8 cellular contexts compared by ENCODE assay signal in genomic region chr17:20121359-20122235, GRCh38.
DNase-seq lines count a peak whose midpoint lies in the region; ATAC-seq and TF ChIP-seq lines count a peak whose summit lies in the region.

No MANE protein-coding gene starts in this region.

- H3K4me1 ChIP-seq in right lobe of liver, result no peaks in the 10 kb centered on the region

- no peaks in the 10 kb centered on the region for H3K9me3 ChIP-seq in right lobe of liver

- H3K27me3 ChIP-seq in right lobe of liver, result peaks cover 0 to 4% of the 10 kb centered on the region in 2 donors

- intact Hi-C loops in right lobe of liver (cut with DNase I), result loop anchor here in 1 of 2 donors (10.0 kb wide), 1 partner anchor 117 kb away; the partner anchor contains the start of gene SPECC1

- ATAC-seq in right lobe of liver (peak; percentile 63 to 77 (median 69)), HG03520 (IDR thresholded peaks at IDR 0.05; ENCODE audit: unreplicated experiment) (no peak)

- H3K4me3 ChIP-seq in right lobe of liver, result no peak overlapping the region

- TF ChIP-seq POLR2A in right lobe of liver (IDR thresholded peaks at IDR 0.05), result no peak

- WGBS in right lobe of liver (ENCODE audit: insufficient coverage, low coverage, low lambda C conversion rate, missing lambda C conversion rate), result 20% methylated on average over 8 of the region's 11 CpGs

- peak; percentile 59 to 89 (median 84) for TF ChIP-seq CTCF in right lobe of liver (IDR thresholded peaks at IDR 0.05)

- H3K27ac ChIP-seq in right lobe of liver, result no peak overlapping the region

- peak; percentile 35 to 50 for DNase-seq in NCI-H2081 (lab: John Stamatoyannopoulos, UW)
- DNase-seq in NCI-H2081 treated with DMSO at 0.1 percent for 48 hours (lab: John Stamatoyannopoulos, UW), result no peak
- peak; percentile 58 for DNase-seq in NCI-H446 treated with DMSO at 0.1 percent for 48 hours (lab: John Stamatoyannopoulos, UW)
- DNase-seq in activated CD4-positive, alpha-beta T cell treated with anti-CD3 and anti-CD28 coated beads, Interleukin-2, amount 50 U/mL, for 4 hours, result peak; percentile 66 to 70
- DNase-seq in dedifferentiated amniotic fluid mesenchymal stem cell (ENCODE audit: extremely low spot score), result peak; percentile 36
- DNase-seq in right lobe of liver, result peak in 2 of 3 donors; percentile 33 to 54
- DNase-seq in stimulated activated CD4-positive, alpha-beta T cell treated with anti-CD3 and anti-CD28 coated beads, TNF-alpha, amount 100 ng/mL, for 1 hour (ENCODE audit: low read depth in 3 of 3, low spot score in 1 of 3), result peak; percentile 24 to 60 (median 42)

- H3K36me3 ChIP-seq in right lobe of liver, result no peaks in the 10 kb centered on the region
